ENCODE assay signal across 7 cellular contexts in the genomic region with DNA sequence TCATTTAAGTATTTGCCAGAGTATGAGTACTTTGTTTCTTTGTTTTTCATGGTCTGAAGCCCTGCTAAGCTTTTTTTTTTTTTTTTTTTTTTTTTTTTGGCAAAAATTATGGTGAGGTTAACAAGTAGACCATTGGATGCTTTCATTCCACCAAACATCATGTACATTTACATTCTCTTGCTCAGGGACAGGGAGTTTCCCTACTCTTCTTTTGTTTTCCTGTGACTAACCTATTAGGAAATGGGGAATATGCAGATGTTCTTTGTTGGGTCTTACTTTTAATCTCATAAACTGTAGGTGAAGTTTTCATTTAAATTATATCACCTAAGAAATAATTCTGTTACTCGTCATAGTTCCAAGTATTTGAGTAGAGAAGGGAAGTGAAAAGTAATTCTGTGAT. TPM values are rescaled to one million over a fixed set of nuclear protein-coding genes. Genes with fewer than 3 reads are reported as not detected.
"Had no signal": no experiment of that assay in that cellular context is flagged by ENCODE, and none has a peak within 500 bp of the region (broad histone marks: within the 10 kb centered on the region; RNA-seq: fewer than 3 reads in every experiment).

No MANE protein-coding gene starts in this region.

RNA-seq across cellular contexts. Expression of a gene that starts 26.2 kb away (rescaled TPM):
- total RNA-seq: HT-29, LHCN-M2, MCF 10A, OCI-LY7, PC-3, Right ventricle myocardium inferior, SJCRH30 had no signal
